21 cellular contexts compared by ENCODE assay signal in the genomic region with DNA sequence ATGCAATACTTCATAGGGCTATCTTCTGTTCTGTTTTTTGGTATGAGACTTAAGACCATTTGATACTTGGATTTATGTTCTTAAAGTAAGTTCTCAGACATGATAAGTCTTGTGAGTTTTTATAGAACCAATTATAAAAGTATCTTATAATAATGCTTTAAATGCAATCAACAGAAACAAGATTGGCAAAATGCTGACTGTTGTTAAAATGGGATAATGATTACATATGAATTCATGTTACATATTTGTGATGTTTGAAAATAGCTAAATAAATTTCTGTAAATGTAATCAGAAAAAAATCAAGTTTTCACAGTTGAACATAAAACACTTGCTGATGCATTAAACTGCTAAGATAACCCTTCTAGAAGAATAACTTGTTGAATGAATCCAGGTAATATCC.
DNase-seq lines count a peak whose midpoint lies in the region; ATAC-seq, FAIRE-seq and TF ChIP-seq lines count a peak whose summit lies in the region.
"Had no signal": no experiment of that assay in that cellular context is flagged by ENCODE, and none has a peak within 500 bp of the region (broad histone marks: within the 10 kb centered on the region; RNA-seq: fewer than 3 reads in every experiment).

No MANE protein-coding gene starts in this region.

- intact Hi-C loops in HepG2 (cut with micrococcal nuclease; ENCODE audit: unreplicated experiment): no loop called here
- intact Hi-C loops in right lobe of liver (cut with DNase I): no loop called here
- intact Hi-C loops in K562 (cut with micrococcal nuclease): no loop called here

- TF ChIP-seq RAD21 in HepG2 (CRISPR knock-in tag; IDR thresholded peaks at IDR 0.05) (no peak), K562 (CRISPR knock-in tag; conservative IDR thresholded peaks at IDR 0.05 in 1 of 2, IDR thresholded peaks at IDR 0.05 in 1 of 2) (no peak)

- POLR2A ChIA-PET in HepG2 (lab: Yijun Ruan, JAX) (interaction anchor here (2.8 kb wide), 1 partner anchor 9 kb away, joined by 17 read pairs; no protein-coding TSS in a partner anchor), K562 (lab: Yijun Ruan, JAX) (no interaction called here)

- ATAC-seq in HepG2: no peak
- no peak for ATAC-seq in right lobe of liver
- no peak for ATAC-seq in K562
- no peak for ATAC-seq in HG03457 (IDR thresholded peaks at IDR 0.05; ENCODE audit: unreplicated experiment)

- no TSS peak for BruUV-seq in HepG2 (replicated peaks; lab: Mats Ljungman, UMichigan)
- BruUV-seq in K562 (replicated peaks; lab: Mats Ljungman, UMichigan): no TSS peak

- H3K36me3 ChIP-seq in HepG2 (replicated peaks in 1 of 2; ENCODE audit: control insufficient read depth in 1 of 2, insufficient read depth in 2 of 2, low read length in 2 of 2) (no peaks in the 10 kb centered on the region; a peak in 1 of 5 replicates), right lobe of liver (no peaks in the 10 kb centered on the region), K562 (ENCODE audit: control insufficient read depth, insufficient read depth, low read length) (no peaks in the 10 kb centered on the region)
- H3K36me3 ChIP-seq: BE2C, BLaER1 had no signal

- in situ Hi-C loops in HepG2 (cut with HindIII; ENCODE audit: extremely low pct_ligation_motif_present, low pct_unique_long_range_greater_than_20kb) (no loop called here), K562 (cut with MboI) (no loop called here)

- H3K9me3 ChIP-seq in HepG2 (ENCODE audit: low read length): no peaks in the 10 kb centered on the region
- no peaks in the 10 kb centered on the region for H3K9me3 ChIP-seq in right lobe of liver
- H3K9me3 ChIP-seq in K562 (replicated peaks; ENCODE audit: control insufficient read depth, insufficient read depth, low read depth, low read length): no peaks in the 10 kb centered on the region
- H3K9me3 ChIP-seq: BE2C, BLaER1, Caco-2 had no signal

- DNase-seq in HepG2 (ENCODE audit: low spot score) (no peak), right lobe of liver (no peak), K562 (ENCODE audit: extremely low read depth in 1 of 4, low spot score in 3 of 4) (no peak), COLO829 (ENCODE audit: low spot score) (no peak)
- DNase-seq: ACHN; BE2C; C1 segment of cervical spinal cord; Caco-2; Calu3; CD4-positive, alpha-beta memory T cell; CD4-positive, CD25-positive, alpha-beta regulatory T cell; CD8-positive, alpha-beta memory T cell; DMS79 treated with DMSO at 0.1 percent for 48 hours; GF-D8 had no signal

- no peak overlapping the region for H2AFZ ChIP-seq in HepG2 (ENCODE audit: low read length)
- H2AFZ ChIP-seq in K562 (ENCODE audit: low read depth, low read length): no peak overlapping the region

- H3K79me2 ChIP-seq in HepG2 (ENCODE audit: insufficient read depth, low read length): no peaks in the 10 kb centered on the region
- no peaks in the 10 kb centered on the region for H3K79me2 ChIP-seq in K562 (ENCODE audit: control insufficient read depth, insufficient read depth, low read length)

- H3K27ac ChIP-seq in HepG2 (ENCODE audit: extremely low read length, insufficient read depth, low read length): no peak overlapping the region
- no peak overlapping the region for H3K27ac ChIP-seq in right lobe of liver
- no peak overlapping the region for H3K27ac ChIP-seq in K562 (ENCODE audit: extremely low read depth, low read depth, low read length)
- H3K27ac ChIP-seq: 22Rv1, BLaER1 had no signal

- CTCF ChIA-PET in HepG2 (lab: Yijun Ruan, JAX; ENCODE audit: low intra/inter-chr PET ratio, low total read pairs): no interaction called here
- CTCF ChIA-PET in K562 (lab: Yijun Ruan, JAX; ENCODE audit: low intra/inter-chr PET ratio): no interaction called here

- H3K9me1 ChIP-seq in K562 (ENCODE audit: control insufficient read depth, insufficient read depth, low read length): no peaks in the 10 kb centered on the region

- H3K27me3 ChIP-seq in HepG2 (ENCODE audit: control insufficient read depth in 1 of 2, insufficient read depth in 2 of 2, low read length in 2 of 2): no peaks in the 10 kb centered on the region
- no peaks in the 10 kb centered on the region for H3K27me3 ChIP-seq in right lobe of liver
- H3K27me3 ChIP-seq in K562 (ENCODE audit: control insufficient read depth in 2 of 2, insufficient read depth in 2 of 2, low read length in 2 of 2): peaks cover 0 to 2% of the 10 kb centered on the region in 2 experiments; a peak in 1 of 5 replicates
- H3K27me3 ChIP-seq: BE2C, BLaER1 had no signal

- H4K20me1 ChIP-seq in HepG2 (ENCODE audit: insufficient read depth, low read length) (no peaks in the 10 kb centered on the region), K562 (replicated peaks; ENCODE audit: control insufficient read depth, insufficient read depth, low read length) (no peaks in the 10 kb centered on the region)
- H4K20me1 ChIP-seq: BLaER1 had no signal

- TF ChIP-seq CTCF in HepG2 (CRISPR knock-in tag; IDR thresholded peaks at IDR 0.05) (no peak), right lobe of liver (IDR thresholded peaks at IDR 0.05) (no peak), K562 (IDR thresholded peaks at IDR 0.05 in 2 of 3, conservative IDR thresholded peaks at IDR 0.05 in 1 of 3; ENCODE audit: insufficient read depth in 2 of 3, low read depth in 1 of 3, low read length in 3 of 3) (no peak)

- TF ChIP-seq EP300 in HepG2 (IDR thresholded peaks at IDR 0.05; ENCODE audit: low read depth in 2 of 2, low read length in 2 of 2): no peak
- TF ChIP-seq EP300 in HepG2 (CRISPR knock-in tag; IDR thresholded peaks at IDR 0.05; ENCODE audit: borderline replicate concordance): no peak
- TF ChIP-seq EP300 in K562 (IDR thresholded peaks at IDR 0.05; ENCODE audit: low read length): no peak

- no peak for TF ChIP-seq POLR2A in HepG2 (IDR thresholded peaks at IDR 0.05; ENCODE audit: insufficient read depth in 1 of 2, low read depth in 2 of 2, low read length in 2 of 2)
- TF ChIP-seq POLR2A in right lobe of liver (IDR thresholded peaks at IDR 0.05): no peak
- TF ChIP-seq POLR2A in K562 (conservative IDR thresholded peaks at IDR 0.05): no peak

- H3K4me3 ChIP-seq in HepG2 (replicated peaks in 1 of 3; ENCODE audit: insufficient read depth in 1 of 3, low read depth in 2 of 3, low read length in 3 of 3): no peak overlapping the region
- no peak overlapping the region for H3K4me3 ChIP-seq in right lobe of liver
- H3K4me3 ChIP-seq in K562: no peak overlapping the region
- H3K4me3 ChIP-seq: BLaER1 had no signal

- no peak overlapping the region for H3K4me2 ChIP-seq in HepG2 (ENCODE audit: low read depth, low read length)
- no peak overlapping the region for H3K4me2 ChIP-seq in K562 (ENCODE audit: insufficient read depth, low read length)
- H3K4me2 ChIP-seq: BLaER1 had no signal

- FAIRE-seq in HepG2 (lab: Jason Lieb, UNC): no peak
- FAIRE-seq in K562 (lab: Jason Lieb, UNC): no peak
- FAIRE-seq: D721Med, G401.6, GM12891, GM19239 had no signal

- H3K9ac ChIP-seq in HepG2 (ENCODE audit: insufficient read depth, low read depth, low read length) (no peak overlapping the region), K562 (ENCODE audit: insufficient read depth in 1 of 2, low read depth in 2 of 2, low read length in 2 of 2) (no peak overlapping the region)
- H3K9ac ChIP-seq: BLaER1 had no signal

- H3K4me1 ChIP-seq in HepG2 (ENCODE audit: insufficient read depth, low read length) (peaks cover 24% of the 10 kb centered on the region), right lobe of liver (no peaks in the 10 kb centered on the region), K562 (replicated peaks in 1 of 2; ENCODE audit: control insufficient read depth in 2 of 2, insufficient read depth in 2 of 2, low read length in 2 of 2) (no peaks in the 10 kb centered on the region)
- H3K4me1 ChIP-seq: BE2C, BLaER1, Caco-2 had no signal

TF ChIP-seq in HepG2, 621 proteins besides CTCF, POLR2A, EP300 and RAD21:
- TF ChIP-seq MAFK (conservative IDR thresholded peaks at IDR 0.05 in 1 of 2, IDR thresholded peaks at IDR 0.05 in 1 of 2; ENCODE audit: low read length in 2 of 2) (peak; percentile 82 to 92), MAFF (IDR thresholded peaks at IDR 0.05; ENCODE audit: low read depth, low read length) (peak; percentile 86), ZNF841 (CRISPR knock-in tag; IDR thresholded peaks at IDR 0.05; ENCODE audit: borderline replicate concordance) (no peak)

TF ChIP-seq in K562, 482 proteins besides CTCF, POLR2A, EP300 and RAD21 (continues in another document):
- TF ChIP-seq ZNF316 (IDR thresholded peaks at IDR 0.05): peak; percentile 79
- TF ChIP-seq MAFF (IDR thresholded peaks at IDR 0.05; ENCODE audit: low read length): peak; percentile 49; the same call in 1 of the 2 replicates
- TF ChIP-seq, protein P1, sequence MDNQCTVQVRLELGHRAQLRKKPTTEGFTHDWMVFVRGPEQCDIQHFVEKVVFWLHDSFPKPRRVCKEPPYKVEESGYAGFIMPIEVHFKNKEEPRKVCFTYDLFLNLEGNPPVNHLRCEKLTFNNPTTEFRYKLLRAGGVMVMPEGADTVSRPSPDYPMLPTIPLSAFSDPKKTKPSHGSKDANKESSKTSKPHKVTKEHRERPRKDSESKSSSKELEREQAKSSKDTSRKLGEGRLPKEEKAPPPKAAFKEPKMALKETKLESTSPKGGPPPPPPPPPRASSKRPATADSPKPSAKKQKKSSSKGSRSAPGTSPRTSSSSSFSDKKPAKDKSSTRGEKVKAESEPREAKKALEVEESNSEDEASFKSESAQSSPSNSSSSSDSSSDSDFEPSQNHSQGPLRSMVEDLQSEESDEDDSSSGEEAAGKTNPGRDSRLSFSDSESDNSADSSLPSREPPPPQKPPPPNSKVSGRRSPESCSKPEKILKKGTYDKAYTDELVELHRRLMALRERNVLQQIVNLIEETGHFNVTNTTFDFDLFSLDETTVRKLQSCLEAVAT (IDR thresholded peaks at IDR 0.05): no peak
- peak; percentile 41; the same call in 1 of the 2 replicates for TF ChIP-seq C11orf30 (IDR thresholded peaks at IDR 0.05; ENCODE audit: low read depth)
- TF ChIP-seq IFI16 (CRISPR knock-in tag; IDR thresholded peaks at IDR 0.05): no peak
